ENCODE assay signal across 21 cellular contexts in genomic region chr19:56866563-56866962, GRCh38.
"Had no signal": no experiment of that assay in that cellular context is flagged by ENCODE, and none has a peak within 500 bp of the region (broad histone marks: within the 10 kb centered on the region; RNA-seq: fewer than 3 reads in every experiment).

No MANE protein-coding gene starts in this region.

- H3K9me3 ChIP-seq: testis, upper lobe of right lung had no signal

- H3K36me3 ChIP-seq: spleen, upper lobe of right lung had no signal

- H3K4me1 ChIP-seq: parathyroid adenoma, spleen, upper lobe of right lung had no signal

- H3K9ac ChIP-seq: parathyroid adenoma had no signal

- ATAC-seq: activated CD4-positive, CD25-positive, alpha-beta regulatory T cell treated with anti-CD3 and anti-CD28 coated beads, Interleukin-2, amount 50 U/mL, for 24 hours; activated CD8-positive, alpha-beta T cell treated with anti-CD3 and anti-CD28 coated beads, Interleukin-2, amount 10 ng/mL, durations not matched to agents 7 days and 5 days; activated T-cell treated with anti-CD3 and anti-CD28 coated beads, Interleukin-2, amount 50 U/mL, for 4 hours; left ventricle myocardium superior; naive thymus-derived CD4-positive, alpha-beta T cell; stimulated activated memory B cell treated with anti-CD40 and anti-IgM and Interleukin-4, amounts not matched to agents 10 μg/mL and 1 μg/mL and 100 μg/mL, for 72 hours; upper lobe of right lung had no signal

- H3K27ac ChIP-seq: parathyroid adenoma, spleen, testis, upper lobe of right lung had no signal

- DNase-seq: activated CD4-positive, alpha-beta T cell treated with anti-CD3 and anti-CD28 coated beads, Interleukin-2, amount 10 ng/mL, durations not matched to agents 7 days and 5 days; activated CD8-positive, alpha-beta T cell treated with anti-CD3 and anti-CD28 coated beads, Interleukin-2, amount 10 ng/mL, durations not matched to agents 7 days and 5 days; activated effector memory CD4-positive, alpha-beta T cell treated with Interleukin-2 at 50 U/mL for 16 hours; activated naive CD4-positive, alpha-beta T cell treated with anti-CD3 and anti-CD28 coated beads, Interleukin-2, amount 50 U/mL, for 16 hours; activated T-cell treated with anti-CD3 and anti-CD28 coated beads, Interleukin-2, amount 50 U/mL, for 4 hours; cerebellar nuclear complex; cortex of kidney; erythroblast; foreskin melanocyte; kidney glomerular epithelial cell; left ventricle myocardium superior; naive thymus-derived CD4-positive, alpha-beta T cell; spleen; stimulated activated CD4-positive, alpha-beta T cell treated with anti-CD3 and anti-CD28 coated beads, Interleukin-4, amount 100 ng/mL, for 4 hours; T-helper 1 cell; T-helper 9 cell; testis; upper lobe of right lung had no signal

- H3K27me3 ChIP-seq: testis, upper lobe of right lung had no signal

- H3K4me3 ChIP-seq: spleen, testis, upper lobe of right lung had no signal
